Comparison of ENCODE assay signal across 9 cellular contexts in the genomic region with DNA sequence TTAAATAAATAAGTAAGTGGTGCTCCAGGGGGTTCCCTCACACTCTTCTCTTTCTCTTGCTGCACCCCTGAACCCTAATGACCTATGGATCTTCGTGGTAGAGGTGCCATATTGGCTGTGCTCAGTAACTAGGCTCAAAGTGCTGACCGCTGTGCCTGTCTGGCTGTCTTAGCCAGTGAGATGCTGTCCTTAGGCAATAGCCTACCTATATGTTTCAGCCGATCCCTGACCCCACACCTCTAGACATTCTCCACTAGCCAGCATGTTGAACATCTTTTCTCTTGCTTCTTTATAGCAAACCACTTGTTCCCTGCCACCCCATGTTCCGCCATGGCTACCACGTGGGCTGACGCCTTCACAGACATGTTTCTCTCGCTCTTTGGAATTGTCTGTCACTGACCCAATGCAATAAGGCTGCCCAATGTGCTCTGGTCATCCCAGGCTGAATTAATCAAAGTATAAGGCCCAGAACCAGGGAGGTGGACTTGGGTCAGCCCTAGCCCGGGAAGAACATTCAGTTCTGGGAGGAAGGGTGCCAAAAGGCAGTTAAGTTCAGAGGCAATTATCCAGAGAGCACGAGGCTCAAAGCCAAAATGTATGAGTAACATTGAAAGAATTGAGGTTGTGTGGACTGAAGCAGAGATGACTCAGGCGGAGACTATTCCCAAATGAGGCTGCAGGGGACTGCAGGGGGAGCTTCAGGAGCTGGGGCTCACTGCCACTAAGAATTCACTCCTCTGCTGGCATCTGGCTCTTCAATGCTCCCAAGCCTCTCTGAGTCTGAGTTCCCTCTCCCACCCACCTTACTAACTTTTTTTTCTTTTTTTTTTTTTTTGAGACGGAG. TPM values are rescaled to one million over a fixed set of nuclear protein-coding genes. Genes with fewer than 3 reads are reported as not detected.
DNase-seq lines count a peak whose midpoint lies in the region; ATAC-seq and TF ChIP-seq lines count a peak whose summit lies in the region.
"Had no signal": no experiment of that assay in that cellular context is flagged by ENCODE, and none has a peak within 500 bp of the region (broad histone marks: within the 10 kb centered on the region; RNA-seq: fewer than 3 reads in every experiment).

No MANE protein-coding gene starts in this region.

- intact Hi-C loops in ascending aorta (cut with DNase I), result loop anchor here (1.0 to 10.0 kb wide), 5 partner anchors 20 to 314 kb away; partner anchors contain the start of gene ARHGAP17
- intact Hi-C loops in spleen (cut with DNase I; ENCODE audit: low total_unique reads), result no loop called here

- WGBS in spleen, 5 donors, result 65 to 82% (median 72%) methylated on average over 10 to 11 of the region's 11 CpGs

- peak overlapping the region; percentile 92 for H3K27ac Mint-ChIP-seq in HFFc6

- no peak for ATAC-seq in HG03439 (IDR thresholded peaks at IDR 0.05; ENCODE audit: unreplicated experiment)

- H3K36me3 ChIP-seq in ascending aorta (no peaks in the 10 kb centered on the region), spleen (no peaks in the 10 kb centered on the region)

- peaks cover 3% of the 10 kb centered on the region for H3K27me3 Mint-ChIP-seq in HFFc6 (ENCODE audit: insufficient read depth)

- H3K4me3 ChIP-seq in ascending aorta (no peak overlapping the region), spleen (no peak overlapping the region)
- H3K4me3 ChIP-seq: SK-N-MC had no signal

- peaks cover 29% of the 10 kb centered on the region for H3K4me1 Mint-ChIP-seq in HFFc6 (ENCODE audit: low read depth)

- H3K36me3 Mint-ChIP-seq in HFFc6 (ENCODE audit: low read depth), result peaks cover 5% of the 10 kb centered on the region; the same call in 1 of the 2 replicates

- H3K27me3 ChIP-seq in ascending aorta (no peaks in the 10 kb centered on the region), spleen (replicated peaks in 1 of 7) (no peaks in the 10 kb centered on the region)

- TF ChIP-seq CTCF in HFFc6 (IDR thresholded peaks at IDR 0.05) (peak; percentile 69), ascending aorta (IDR thresholded peaks at IDR 0.05) (peak; percentile 10 to 33 (median 27)), spleen (IDR thresholded peaks at IDR 0.05 in 8 of 11, conservative IDR thresholded peaks at IDR 0.05 in 3 of 11) (peak in 1 of 11 experiments; percentile 12)

- TF ChIP-seq POLR2A in spleen (IDR thresholded peaks at IDR 0.05), result no peak

- peak overlapping the region; percentile 82 to 90 for H3K27ac ChIP-seq in ascending aorta
- H3K27ac ChIP-seq in spleen, result peak overlapping the region in 6 of 8 donors; percentile 56 to 70 (median 64)
- H3K27ac ChIP-seq: SK-N-MC had no signal

- DNase-seq in HFFc6 (peak; percentile 98), ascending aorta (ENCODE audit: low spot score in 2 of 2) (peak; percentile 65 to 94), hypothalamus (lab: John Stamatoyannopoulos, UW) (peak in 29 of 51 donors; percentile 2 to 77 (median 40)), spleen (no peak), NK-92 (lab: John Stamatoyannopoulos, UW; ENCODE audit: unreplicated experiment) (no peak), NCI-H1417 treated with DMSO at 0.1 percent for 48 hours (lab: John Stamatoyannopoulos, UW) (no peak), NCI-H82 (lab: John Stamatoyannopoulos, UW) (no peak)

- H3K9me3 Mint-ChIP-seq in HFFc6, result no peaks in the 10 kb centered on the region

- H3K4me1 ChIP-seq in ascending aorta, result peaks cover 12 to 24% of the 10 kb centered on the region in 2 donors
- no peaks in the 10 kb centered on the region for H3K4me1 ChIP-seq in spleen

- H3K4me3 Mint-ChIP-seq in HFFc6, result peak overlapping the region; percentile 78

- no peaks in the 10 kb centered on the region for H3K9me3 ChIP-seq in ascending aorta
- peaks cover 0 to 4% (median 0%) of the 10 kb centered on the region in 8 donors for H3K9me3 ChIP-seq in spleen

RNA-seq across cellular contexts. Expression of gene TNRC6A, which starts 28.7 kb away (rescaled TPM):
- total RNA-seq in HFFc6 (2021; fragmentation: NEBNext Ultra II Directional; extraction: Animal tissue kit (Norgen Biotek cat#: 25700)), result 10 to 100 TPM; 40.7 to 49.3 (median 41.7) TPM
- 36.7 TPM for total RNA-seq in ascending aorta
- 10 to 100 TPM; 45.4 to 67.8 (median 66.9) TPM for total RNA-seq in spleen
- polyA plus RNA-seq in spleen, result 10 to 100 TPM in 2 of 3 donors, 1 to 10 TPM in 1; 6.5 to 13.8 (median 13.2) TPM

Comparison
In these comparisons a context has a peak if more than half of its experiments do, and no peak if none do; other contexts are left out.
1. DNase-seq: peak in HFFc6 (single experiment), ascending aorta (2 of 2) and hypothalamus (29 of 51); none in spleen (single experiment), NK-92 (single experiment), NCI-H1417 treated with DMSO at 0.1 percent for 48 hours (single experiment) and NCI-H82 (single experiment).